In genomic region chr6:2245103-2245953, GRCh38 we compare ENCODE assay signal across 8 cellular contexts. TPM values are rescaled to one million over a fixed set of nuclear protein-coding genes. Genes with fewer than 3 reads are reported as not detected.
DNase-seq lines count a peak whose midpoint lies in the region; ATAC-seq, FAIRE-seq and TF ChIP-seq lines count a peak whose summit lies in the region.

GMDS (minus strand) TSS chr6:2245605.

- H3K36me3 ChIP-seq in SU-DHL-6 (ENCODE audit: low read length) (no peaks in the 10 kb centered on the region), pancreas (peaks cover 0 to under 1% (median 0%) of the 10 kb centered on the region in 3 donors), thymus (ENCODE audit: control insufficient read depth, insufficient read depth) (peaks cover 9% of the 10 kb centered on the region)

- POLR2A ChIA-PET in HEK293T (lab: Yijun Ruan, JAX) = no interaction called here

- no peaks in the 10 kb centered on the region for H3K27me3 Mint-ChIP-seq in activated naive CD8-positive, alpha-beta T cell treated with anti-CD3 and anti-CD28 coated beads for 36 hours

- H3K27me3 ChIP-seq in SU-DHL-6 (ENCODE audit: low read length) = no peaks in the 10 kb centered on the region
- H3K27me3 ChIP-seq in pancreas = no peaks in the 10 kb centered on the region
- no peaks in the 10 kb centered on the region for H3K27me3 ChIP-seq in thymus (ENCODE audit: control insufficient read depth, insufficient read depth)

- CTCF ChIA-PET in HEK293T (lab: Yijun Ruan, JAX) = no interaction called here

- H2AFZ ChIP-seq in SU-DHL-6 (ENCODE audit: low read depth, low read length, severe bottlenecking) = peak within 1 kb of the TSS; percentile 90

- peaks cover 64% of the 10 kb centered on the region for H3K4me1 Mint-ChIP-seq in activated naive CD8-positive, alpha-beta T cell treated with anti-CD3 and anti-CD28 coated beads for 36 hours

- ATAC-seq in pancreas = peak; percentile 91 to 97 (median 94)

- no peaks in the 10 kb centered on the region for H3K9me2 ChIP-seq in SU-DHL-6 (replicated peaks; ENCODE audit: insufficient read depth, low read length)

- H3K4me2 ChIP-seq in SU-DHL-6 (ENCODE audit: low read depth, low read length, poor library complexity, severe bottlenecking) = peak within 1 kb of the TSS; percentile 76

- H3K79me2 ChIP-seq in SU-DHL-6 (ENCODE audit: insufficient read depth, low read length) = peaks cover 14% of the 10 kb centered on the region; the same call in 1 of the 2 replicates

- no peaks in the 10 kb centered on the region for H3F3A ChIP-seq in SU-DHL-6 (ENCODE audit: insufficient read depth)

- DNase-seq in HEK293T (ENCODE audit: extremely low spot score) = peak; percentile 98
- peak; percentile 86 for DNase-seq in MV-4-11 (lab: John Stamatoyannopoulos, UW)
- peak; percentile 87 for DNase-seq in activated naive CD8-positive, alpha-beta T cell treated with anti-CD3 and anti-CD28 coated beads for 36 hours
- peak; percentile 52 to 93 (median 86) for DNase-seq in head of caudate nucleus
- peak; percentile 84 to 96 (median 91) for DNase-seq in pancreas

- H4K20me1 ChIP-seq in SU-DHL-6 (ENCODE audit: low read depth, low read length) = peaks cover 5% of the 10 kb centered on the region; the same call in 1 of the 2 replicates

- no peak for FAIRE-seq in pancreas (lab: Jason Lieb, UNC)

- peaks cover 0 to 29% (median 15%) of the 10 kb centered on the region in 3 donors for H3K4me1 ChIP-seq in pancreas
- peaks cover 9% of the 10 kb centered on the region for H3K4me1 ChIP-seq in thymus (ENCODE audit: control insufficient read depth, insufficient read depth, low read length)

- H3K27ac Mint-ChIP-seq in activated naive CD8-positive, alpha-beta T cell treated with anti-CD3 and anti-CD28 coated beads for 36 hours = peak within 1 kb of the TSS; percentile 94

- 0 to 1% methylated on average over 79 to 102 of the region's 102 CpGs for WGBS in pancreas, 2 donors
- under 1% methylated on average over 102 of the region's 102 CpGs for WGBS in thymus

- peak within 1 kb of the TSS; percentile 92 for H3K4me3 Mint-ChIP-seq in activated naive CD8-positive, alpha-beta T cell treated with anti-CD3 and anti-CD28 coated beads for 36 hours

- H3K27ac ChIP-seq in SU-DHL-6 (ENCODE audit: low read depth, low read length) = peak within 1 kb of the TSS; percentile 5; the same call in 1 of the 2 replicates
- H3K27ac ChIP-seq in pancreas = peak within 1 kb of the TSS; percentile 96 to 100 (median 99)
- peak within 1 kb of the TSS; percentile 91 for H3K27ac ChIP-seq in thymus (ENCODE audit: low read depth)

- no peaks in the 10 kb centered on the region for H3K9me3 ChIP-seq in SU-DHL-6 (ENCODE audit: insufficient read depth, low read length)
- H3K9me3 ChIP-seq in pancreas = no peaks in the 10 kb centered on the region
- no peaks in the 10 kb centered on the region for H3K9me3 ChIP-seq in thymus (ENCODE audit: control insufficient read depth)

- peaks cover 33% of the 10 kb centered on the region for H3K36me3 Mint-ChIP-seq in activated naive CD8-positive, alpha-beta T cell treated with anti-CD3 and anti-CD28 coated beads for 36 hours

- peaks cover 5% of the 10 kb centered on the region for H3K9me3 Mint-ChIP-seq in activated naive CD8-positive, alpha-beta T cell treated with anti-CD3 and anti-CD28 coated beads for 36 hours

- H3K4me3 ChIP-seq in GM08714 (ENCODE audit: low read length) = peak within 1 kb of the TSS; percentile 89
- peak within 1 kb of the TSS; percentile 80 for H3K4me3 ChIP-seq in SU-DHL-6 (ENCODE audit: insufficient read depth, low read length, poor library complexity, severe bottlenecking)
- peak within 1 kb of the TSS; percentile 85 to 98 (median 93) for H3K4me3 ChIP-seq in pancreas
- H3K4me3 ChIP-seq in thymus (ENCODE audit: low read length) = peak within 1 kb of the TSS; percentile 62

- TF ChIP-seq CTCF in SU-DHL-6 (IDR thresholded peaks at IDR 0.05; ENCODE audit: insufficient read depth, low read length, poor library complexity, severe bottlenecking) = no peak
- no peak for TF ChIP-seq CTCF in pancreas (IDR thresholded peaks at IDR 0.05)

- H3K9ac ChIP-seq in SU-DHL-6 (ENCODE audit: low read length) = peak within 1 kb of the TSS; percentile 75

- intact Hi-C loops in head of caudate nucleus (cut with DNase I) = no loop called here
- intact Hi-C loops in pancreas (cut with DNase I) = no loop called here

TF ChIP-seq in HEK293T, 16 proteins besides CTCF, POLR2A, EP300 and RAD21:
- TF ChIP-seq ELF4 (IDR thresholded peaks at IDR 0.05) (no peak), FOXA1 (IDR thresholded peaks at IDR 0.05) (no peak), HDGF (IDR thresholded peaks at IDR 0.05; ENCODE audit: borderline replicate concordance) (no peak), NFRKB (IDR thresholded peaks at IDR 0.05) (no peak), FOXM1 (IDR thresholded peaks at IDR 0.05; ENCODE audit: borderline replicate concordance) (0 out of 2 replicates have a peak, but pooled peaks have one; percentile 15), SUZ12 (IDR thresholded peaks at IDR 0.05) (no peak), L3MBTL2 (conservative IDR thresholded peaks at IDR 0.05) (peak; percentile 47; the same call in 1 of the 2 replicates), ZNF384 (IDR thresholded peaks at IDR 0.05) (no peak), FOXK2 (IDR thresholded peaks at IDR 0.05) (no peak), CTBP1 (IDR thresholded peaks at IDR 0.05; ENCODE audit: borderline replicate concordance) (no peak), TARDBP (IDR thresholded peaks at IDR 0.05) (no peak), SP1 (IDR thresholded peaks at IDR 0.05) (no peak), BHLHE40 (IDR thresholded peaks at IDR 0.05; ENCODE audit: borderline replicate concordance) (no peak), ARNT (IDR thresholded peaks at IDR 0.05) (peak; percentile 64), PKNOX1 (IDR thresholded peaks at IDR 0.05) (no peak), LEF1 (IDR thresholded peaks at IDR 0.05; ENCODE audit: borderline replicate concordance) (peak; percentile 88; the same call in 1 of the 2 replicates)

RNA-seq across cellular contexts. Expression of gene GMDS, which starts in this region (rescaled TPM):
- total RNA-seq in activated naive CD8-positive, alpha-beta T cell treated with anti-CD3 and anti-CD28 coated beads for 36 hours = 10 to 100 TPM; 34.7 to 38.5 TPM
- 10 to 100 TPM; 21.1 to 40.8 (median 28.3) TPM for total RNA-seq in pancreas
- polyA plus RNA-seq in pancreas (10 to 100 TPM in 1 of 2 donors, 1 to 10 TPM in 1; 7.6 to 22.1 TPM), thymus (28.4 TPM)

Comparison
In these comparisons a context has a peak if more than half of its experiments do, and no peak if none do; other contexts are left out.
1. Peak in every context shown above with its lines: DNase-seq, ATAC-seq, H3K4me3 ChIP-seq and H3K27ac ChIP-seq.
2. H3K27ac ChIP-seq: peak in every context shown above with its lines; median percentile 99 in pancreas; 91 in thymus; 5 in SU-DHL-6.